In the genomic region with DNA sequence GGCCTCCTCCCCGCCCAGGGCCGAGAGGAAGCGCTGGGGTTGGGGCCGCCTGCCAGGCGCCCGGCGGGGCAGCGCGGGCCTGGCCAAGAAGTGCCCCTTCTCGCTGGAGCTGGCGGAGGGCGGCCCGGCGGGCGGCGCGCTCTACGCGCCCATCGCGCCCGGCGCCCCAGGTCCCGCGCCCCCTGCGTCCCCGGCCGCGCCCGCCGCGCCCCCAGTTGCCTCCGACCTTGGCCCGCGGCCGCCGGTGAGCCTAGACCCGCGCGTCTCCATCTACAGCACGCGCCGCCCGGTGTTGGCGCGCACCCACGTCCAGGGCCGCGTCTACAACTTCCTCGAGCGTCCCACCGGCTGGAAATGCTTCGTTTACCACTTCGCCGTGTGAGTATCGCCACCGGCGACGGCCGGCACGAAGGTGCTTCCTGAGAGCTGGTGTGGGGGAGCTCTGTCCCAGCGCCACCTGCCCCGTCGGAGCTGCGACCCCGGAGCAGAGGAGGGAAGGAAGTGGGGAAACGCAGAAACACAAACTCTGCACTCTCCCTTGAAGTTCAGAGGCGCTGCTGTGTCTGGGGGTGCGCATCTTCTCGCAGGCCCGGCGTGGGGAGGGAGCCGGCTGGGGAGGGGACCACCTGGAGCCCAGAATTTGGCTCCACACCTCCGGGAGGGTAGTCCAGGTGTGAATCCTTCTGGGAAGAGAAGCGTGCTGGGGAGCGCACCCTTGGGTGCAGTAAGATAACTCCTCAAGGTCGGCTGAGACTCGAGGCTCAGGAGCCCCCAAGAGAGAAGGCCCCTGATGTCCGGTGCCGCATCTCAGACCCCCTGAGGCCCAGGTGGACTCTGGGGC, we compare ENCODE assay signal across 8 cellular contexts. TPM values are rescaled to one million over a fixed set of nuclear protein-coding genes. Genes with fewer than 3 reads are reported as not detected.
A peak's percentile ranks its signal among the peaks of the same experiment; 100 is the strongest.
DNase-seq lines count a peak whose midpoint lies in the region; ATAC-seq and TF ChIP-seq lines count a peak whose summit lies in the region.

No MANE protein-coding gene starts in this region.

- peak; percentile 63 for DNase-seq in NCI-H748 (lab: John Stamatoyannopoulos, UW; ENCODE audit: unreplicated experiment)
- DNase-seq in NCI-H748 treated with DMSO at 0.1 percent for 48 hours (lab: John Stamatoyannopoulos, UW): no peak
- peak; percentile 48 for DNase-seq in activated naive CD4-positive, alpha-beta T cell treated with anti-CD3 and anti-CD28 coated beads, Interleukin-2, amount 50 U/mL, for 16 hours
- DNase-seq in left lung: peak; percentile 36 to 84
- peak; percentile 52 to 56 for DNase-seq in thyroid gland
- no peak for DNase-seq in central memory CD4-positive, alpha-beta T cell

- no peaks in the 10 kb centered on the region for H3K36me3 ChIP-seq in left lung
- H3K36me3 ChIP-seq in thyroid gland: no peaks in the 10 kb centered on the region

- H3K4me1 ChIP-seq in left lung (peaks cover 8 to 47% of the 10 kb centered on the region in 2 donors), thyroid gland (peaks cover 24 to 33% of the 10 kb centered on the region in 2 donors)

- H3K9me3 ChIP-seq in left lung (no peaks in the 10 kb centered on the region), thyroid gland (no peaks in the 10 kb centered on the region)

- peak; percentile 2 for ATAC-seq in left lung
- ATAC-seq in GM19351 (IDR thresholded peaks at IDR 0.05; ENCODE audit: unreplicated experiment): no peak
- ATAC-seq in GM19455 (IDR thresholded peaks at IDR 0.05; ENCODE audit: unreplicated experiment): no peak

- H3K27ac ChIP-seq in left lung: peak overlapping the region in 1 of 2 donors; percentile 81
- peak overlapping the region; percentile 8 to 65 (median 61) for H3K27ac ChIP-seq in thyroid gland

- H3K27me3 ChIP-seq in left lung: peaks cover 0 to 35% of the 10 kb centered on the region in 2 donors
- no peaks in the 10 kb centered on the region for H3K27me3 ChIP-seq in thyroid gland

- no peak for TF ChIP-seq POLR2A in thyroid gland (IDR thresholded peaks at IDR 0.05)

- intact Hi-C loops in left lung (cut with DNase I): no loop called here
- intact Hi-C loops in thyroid gland (cut with DNase I): no loop called here

- WGBS in thyroid gland, 2 donors: 8 to 28% methylated on average over 7 to 26 of the region's 80 CpGs

- no peak for TF ChIP-seq CTCF in left lung (IDR thresholded peaks at IDR 0.05)
- TF ChIP-seq CTCF in thyroid gland (IDR thresholded peaks at IDR 0.05): no peak

- H3K4me3 ChIP-seq in left lung: peak overlapping the region; percentile 27 to 60
- H3K4me3 ChIP-seq in thyroid gland (replicated peaks in 1 of 3): peak overlapping the region; percentile 47 to 69 (median 52)

RNA-seq across cellular contexts. Expression of a gene that starts 0.5 kb away (rescaled TPM):
- total RNA-seq in left lung: 10 to 100 TPM; 33.7 to 37.7 TPM
- 100 to 1,000 TPM in 2 of 4 donors, 10 to 100 TPM in 2; 51.3 to 103 (median 97.8) TPM for total RNA-seq in thyroid gland

RNA-seq across cellular contexts. Expression of a gene that starts 1.0 kb away (rescaled TPM):
- total RNA-seq in left lung (not detected), thyroid gland (1 to 10 TPM in 1 of 4 donors, under 1 TPM in 3; 0.54 to 2.4 (median 0.73) TPM)

RNA-seq across cellular contexts. Expression of a gene that starts 44.8 kb away (rescaled TPM):
- total RNA-seq in left lung (10 to 100 TPM; 35.3 to 47.6 TPM), thyroid gland (10 to 100 TPM; 37.5 to 62.3 (median 45.1) TPM)

Comparison
In these comparisons a context has a peak if more than half of its experiments do, and no peak if none do; other contexts are left out.
1. DNase-seq: peak in NCI-H748 (single experiment), activated naive CD4-positive, alpha-beta T cell treated with anti-CD3 and anti-CD28 coated beads, Interleukin-2, amount 50 U/mL, for 16 hours (single experiment), left lung (2 of 2) and thyroid gland (2 of 2); none in NCI-H748 treated with DMSO at 0.1 percent for 48 hours (single experiment) and central memory CD4-positive, alpha-beta T cell (single experiment).